18 cellular contexts compared by ENCODE assay signal in the genomic region with DNA sequence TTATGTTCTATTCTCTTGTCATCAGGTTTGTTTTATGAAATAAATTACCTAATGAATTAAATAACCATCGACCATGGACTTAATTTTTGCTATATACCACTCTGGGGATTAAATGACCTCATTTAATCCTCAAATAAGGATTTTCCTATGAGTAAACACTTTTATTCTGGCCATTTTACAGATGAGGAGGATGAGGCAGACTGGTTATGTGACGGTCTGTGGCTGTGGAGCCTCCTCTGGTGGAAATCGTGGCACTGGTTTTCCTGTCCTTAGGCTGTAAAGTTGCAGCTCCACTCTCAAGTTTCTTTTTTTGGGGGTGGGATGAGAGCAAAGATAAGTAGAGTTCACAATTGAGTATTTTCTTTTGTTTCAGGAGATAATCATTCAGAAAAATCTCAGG.
DNase-seq lines count a peak whose midpoint lies in the region; ATAC-seq lines count a peak whose summit lies in the region.
"Had no signal": no experiment of that assay in that cellular context is flagged by ENCODE, and none has a peak within 500 bp of the region (broad histone marks: within the 10 kb centered on the region; RNA-seq: fewer than 3 reads in every experiment).

No MANE protein-coding gene starts in this region.

- POLR2A ChIA-PET in CD4-positive, alpha-beta memory T cell (lab: Charles Lee; ENCODE audit: partially characterized antibody) = interaction anchor here (1.4 to 3.1 kb wide), 11 partner anchors 8 to 910 kb away, joined by 3 to 34 read pairs (median 8); no protein-coding TSS in a partner anchor

- H3K36me3 ChIP-seq in CD4-positive, alpha-beta memory T cell (ENCODE audit: insufficient read depth, low read length) = no peaks in the 10 kb centered on the region

- intact Hi-C loops in CD4-positive, alpha-beta memory T cell (cut with micrococcal nuclease) = loop anchor here (1.0 to 5.0 kb wide), 6 partner anchors 76 to 910 kb away; partner anchors contain the start of gene ATP1B1

- peaks cover 6% of the 10 kb centered on the region for H3K36me3 Mint-ChIP-seq in activated CD8-positive, alpha-beta memory T cell treated with anti-CD3 and anti-CD28 coated beads, Interleukin-2, amount 10 ng/mL, durations not matched to agents 7 days and 5 days
- H3K36me3 Mint-ChIP-seq in CD4-positive, alpha-beta memory T cell = no peaks in the 10 kb centered on the region
- H3K36me3 Mint-ChIP-seq in T-helper 17 cell (ENCODE audit: low read depth) = no peaks in the 10 kb centered on the region
- peaks cover 0 to 4% (median 0%) of the 10 kb centered on the region in 3 donors for H3K36me3 Mint-ChIP-seq in immature natural killer cell

- CTCF ChIA-PET in activated CD8-positive, alpha-beta memory T cell treated with anti-CD3 and anti-CD28 coated beads, Interleukin-2, amount 10 ng/mL, durations not matched to agents 7 days and 5 days (lab: Charles Lee) = interaction anchor here (0.6 to 12.4 kb wide), 29 partner anchors 10 to 924 kb away, joined by 3 to 173 read pairs (median 6); no protein-coding TSS in a partner anchor
- CTCF ChIA-PET in CD4-positive, alpha-beta memory T cell (lab: Charles Lee; ENCODE audit: partially characterized antibody) = interaction anchor here (0.8 to 13.1 kb wide), 36 partner anchors 10 to 1108 kb away, joined by 3 to 249 read pairs (median 6); partner anchors contain the start of genes BLZF1 and NME7

- peaks cover 3% of the 10 kb centered on the region for H3K27me3 Mint-ChIP-seq in activated CD8-positive, alpha-beta memory T cell treated with anti-CD3 and anti-CD28 coated beads, Interleukin-2, amount 10 ng/mL, durations not matched to agents 7 days and 5 days
- H3K27me3 Mint-ChIP-seq in CD4-positive, alpha-beta memory T cell = no peaks in the 10 kb centered on the region
- H3K27me3 Mint-ChIP-seq in T-helper 17 cell (no peaks in the 10 kb centered on the region), immature natural killer cell (ENCODE audit: low read depth in 3 of 3) (peaks cover 0 to 1% (median 0%) of the 10 kb centered on the region in 3 donors)

- DNase-seq in activated CD8-positive, alpha-beta memory T cell treated with anti-CD3 and anti-CD28 coated beads, Interleukin-2, amount 10 ng/mL, durations not matched to agents 7 days and 5 days = no peak
- DNase-seq in activated CD8-positive, alpha-beta memory T cell treated with anti-CD3 and anti-CD28 coated beads, Interleukin-2, amount 50 U/mL, for 48 hours = no peak
- DNase-seq in CD4-positive, alpha-beta memory T cell = no peak
- DNase-seq in T-helper 17 cell (no peak), immature natural killer cell (no peak), NCI-H1092 treated with DMSO at 0.1 percent for 48 hours (lab: John Stamatoyannopoulos, UW) (no peak)
- DNase-seq: AML-193, C1 segment of cervical spinal cord, DMS53, GDM1, Kasumi-1, NCI-H1417, NCI-H187, NCI-H446 treated with DMSO at 0.1 percent for 48 hours, NCI-H526 treated with DMSO at 0.1 percent for 48 hours, Right ventricle myocardium superior had no signal

- H3K27ac Mint-ChIP-seq in activated CD8-positive, alpha-beta memory T cell treated with anti-CD3 and anti-CD28 coated beads, Interleukin-2, amount 10 ng/mL, durations not matched to agents 7 days and 5 days = peak overlapping the region; percentile 94
- peak overlapping the region in 6 of 7 donors; percentile 10 to 82 (median 36) for H3K27ac Mint-ChIP-seq in CD4-positive, alpha-beta memory T cell
- peak overlapping the region; percentile 87 for H3K27ac Mint-ChIP-seq in T-helper 17 cell
- H3K27ac Mint-ChIP-seq in immature natural killer cell = peak overlapping the region in 4 of 6 donors; percentile 39 to 88 (median 79)

- peaks cover 40% of the 10 kb centered on the region for H3K4me1 ChIP-seq in CD4-positive, alpha-beta memory T cell (ENCODE audit: insufficient read depth, low read length)

- H3K27ac ChIP-seq in CD4-positive, alpha-beta memory T cell (ENCODE audit: low read depth, low read length) = no peak overlapping the region

- H3K4me3 ChIP-seq in CD4-positive, alpha-beta memory T cell (ENCODE audit: low read length in 2 of 2) = no peak overlapping the region

- ATAC-seq in activated CD8-positive, alpha-beta memory T cell treated with anti-CD3 and anti-CD28 coated beads, Interleukin-2, amount 10 ng/mL, durations not matched to agents 7 days and 5 days = no peak
- no peak for ATAC-seq in T-helper 17 cell
- no peak for ATAC-seq in esophagus mucosa
- no peak for ATAC-seq in GM19351 (IDR thresholded peaks at IDR 0.05; ENCODE audit: unreplicated experiment)

- peaks cover 50% of the 10 kb centered on the region for H3K4me1 Mint-ChIP-seq in activated CD8-positive, alpha-beta memory T cell treated with anti-CD3 and anti-CD28 coated beads, Interleukin-2, amount 10 ng/mL, durations not matched to agents 7 days and 5 days
- H3K4me1 Mint-ChIP-seq in CD4-positive, alpha-beta memory T cell = peaks cover 26 to 58% (median 37%) of the 10 kb centered on the region in 4 donors
- H3K4me1 Mint-ChIP-seq in T-helper 17 cell (peaks cover 34% of the 10 kb centered on the region), immature natural killer cell (peaks cover 49 to 58% of the 10 kb centered on the region in 2 donors)

- no peaks in the 10 kb centered on the region for H3K9me3 Mint-ChIP-seq in activated CD8-positive, alpha-beta memory T cell treated with anti-CD3 and anti-CD28 coated beads, Interleukin-2, amount 10 ng/mL, durations not matched to agents 7 days and 5 days (ENCODE audit: low read depth)
- peaks cover 0 to 2% (median 0%) of the 10 kb centered on the region in 8 donors for H3K9me3 Mint-ChIP-seq in CD4-positive, alpha-beta memory T cell
- no peaks in the 10 kb centered on the region for H3K9me3 Mint-ChIP-seq in immature natural killer cell

- no peak overlapping the region for H3K4me3 Mint-ChIP-seq in activated CD8-positive, alpha-beta memory T cell treated with anti-CD3 and anti-CD28 coated beads, Interleukin-2, amount 10 ng/mL, durations not matched to agents 7 days and 5 days
- H3K4me3 Mint-ChIP-seq in CD4-positive, alpha-beta memory T cell = peak overlapping the region in 3 of 8 donors; percentile 12 to 92 (median 89)
- peak overlapping the region; percentile 79 for H3K4me3 Mint-ChIP-seq in T-helper 17 cell
- H3K4me3 Mint-ChIP-seq in immature natural killer cell = peak overlapping the region in 4 of 5 donors; percentile 84 to 95 (median 89)

- H3K27me3 ChIP-seq in CD4-positive, alpha-beta memory T cell (ENCODE audit: insufficient read depth, low read length) = no peaks in the 10 kb centered on the region

- H3K9me3 ChIP-seq in CD4-positive, alpha-beta memory T cell (ENCODE audit: control insufficient read depth in 1 of 2, low read length in 2 of 2) = no peaks in the 10 kb centered on the region
- no peaks in the 10 kb centered on the region for H3K9me3 ChIP-seq in T-helper 17 cell (ENCODE audit: control insufficient read depth, low read length, poor library complexity, severe bottlenecking)

Comparison
In these comparisons a context has a peak if more than half of its experiments do, and no peak if none do; other contexts are left out.
1. H3K27ac Mint-ChIP-seq: peak in every context shown above with its lines; median percentile 94 in activated CD8-positive, alpha-beta memory T cell treated with anti-CD3 and anti-CD28 coated beads, Interleukin-2, amount 10 ng/mL, durations not matched to agents 7 days and 5 days; 87 in T-helper 17 cell; 79 in immature natural killer cell; 36 in CD4-positive, alpha-beta memory T cell.